Comparison of ENCODE assay signal across 8 cellular contexts in genomic region chrX:37847733-37848197, GRCh38. TPM values are rescaled to one million over a fixed set of nuclear protein-coding genes. Genes with fewer than 3 reads are reported as not detected.
DNase-seq lines count a peak whose midpoint lies in the region; ATAC-seq, FAIRE-seq and TF ChIP-seq lines count a peak whose summit lies in the region.

No MANE protein-coding gene starts in this region.

- peaks cover 2% of the 10 kb centered on the region for H3K9me3 Mint-ChIP-seq in neural crest cell

- H2AFZ ChIP-seq in DND-41 (ENCODE audit: low read depth, low read length) = peak overlapping the region; percentile 97

- H3K4me3 Mint-ChIP-seq in neural crest cell = peak overlapping the region; percentile 85

- H3K4me1 ChIP-seq in DND-41 (ENCODE audit: insufficient read depth, low read length) = peaks cover 27% of the 10 kb centered on the region

- TF ChIP-seq CTCF in DND-41 (IDR thresholded peaks at IDR 0.05; ENCODE audit: borderline replicate concordance, extremely low read depth, low read length, poor library complexity, severe bottlenecking) (no peak), neural crest cell (conservative IDR thresholded peaks at IDR 0.05) (no peak)

- ATAC-seq in DND-41 (ENCODE audit: insufficient read depth, low read depth) = 0 out of 3 replicates have a peak, but pooled peaks have one; percentile 1
- peak; percentile 8 for ATAC-seq in HG03064 (IDR thresholded peaks at IDR 0.05; ENCODE audit: low read depth, unreplicated experiment)
- ATAC-seq in sciatic nerve = no peak

- H3K27ac ChIP-seq in DND-41 (ENCODE audit: low read length) = peak overlapping the region; percentile 72

- peaks cover 7% of the 10 kb centered on the region for H3K4me1 Mint-ChIP-seq in neural crest cell

- intact Hi-C loops in posterior cingulate gyrus (cut with DNase I) (no loop called here), sciatic nerve (cut with DNase I) (no loop called here)

- peak overlapping the region; percentile 80 for H3K4me2 ChIP-seq in DND-41 (ENCODE audit: insufficient read depth, low read length)

- FAIRE-seq in colon (lab: Jason Lieb, UNC) = peak; percentile 97

- H3K36me3 ChIP-seq in DND-41 (ENCODE audit: insufficient read depth, low read length) = no peaks in the 10 kb centered on the region

- H3K4me3 ChIP-seq in DND-41 (ENCODE audit: low read depth in 1 of 2, low read length in 2 of 2) = peak overlapping the region; percentile 30 to 87; a peak in 3 of 4 replicates

- no peaks in the 10 kb centered on the region for H3K27me3 Mint-ChIP-seq in neural crest cell (ENCODE audit: low read depth)

- H4K20me1 ChIP-seq in DND-41 (ENCODE audit: insufficient read depth, low read length) = no peaks in the 10 kb centered on the region

- H3K9me3 ChIP-seq in DND-41 (ENCODE audit: insufficient read depth, low read length, severe bottlenecking) = no peaks in the 10 kb centered on the region

- H3K27me3 ChIP-seq in DND-41 (ENCODE audit: insufficient read depth, low read length, poor library complexity) = no peaks in the 10 kb centered on the region

- DNase-seq in DND-41 (no peak), neural crest cell (ENCODE audit: low read depth, low spot score) (no peak), posterior cingulate gyrus (no peak), sciatic nerve (ENCODE audit: low spot score) (no peak), NCI-H748 (lab: John Stamatoyannopoulos, UW; ENCODE audit: unreplicated experiment) (no peak), iPS-NIHi7 (ENCODE audit: extremely low spot score) (no peak)

- H3K9ac ChIP-seq in DND-41 (ENCODE audit: low read depth, low read length) = peak overlapping the region; percentile 59

- peaks cover 4% of the 10 kb centered on the region for H3K36me3 Mint-ChIP-seq in neural crest cell (ENCODE audit: low read depth)

- no peak overlapping the region for H3K27ac Mint-ChIP-seq in neural crest cell (ENCODE audit: unreplicated experiment)

- no peaks in the 10 kb centered on the region for H3K79me2 ChIP-seq in DND-41 (ENCODE audit: insufficient read depth, low read length)

RNA-seq across cellular contexts. Expression of gene DYNLT3, which starts 0.4 kb away (rescaled TPM):
- total RNA-seq in neural crest cell = 6.4 and 7.7 TPM in 2 replicates
- total RNA-seq in sciatic nerve = 33.3 TPM
